In genomic region chr3:105775368-105775767, GRCh38 we compare ENCODE assay signal across 20 cellular contexts.
DNase-seq lines count a peak whose midpoint lies in the region; ATAC-seq and TF ChIP-seq lines count a peak whose summit lies in the region.
"Had no signal": no experiment of that assay in that cellular context is flagged by ENCODE, and none has a peak within 500 bp of the region (broad histone marks: within the 10 kb centered on the region; RNA-seq: fewer than 3 reads in every experiment).

No MANE protein-coding gene starts in this region.

- CTCF ChIA-PET in activated CD4-positive, alpha-beta T cell treated with anti-CD3 and anti-CD28 coated beads, Interleukin-2, amount 10 ng/mL, durations not matched to agents 7 days and 5 days (lab: Charles Lee), result interaction anchor here (1.0 kb wide), 1 partner anchor 20 kb away, joined by 3 read pairs; no protein-coding TSS in a partner anchor
- CTCF ChIA-PET in CD4-positive, alpha-beta memory T cell (lab: Charles Lee; ENCODE audit: partially characterized antibody), result no interaction called here
- CTCF ChIA-PET in activated CD8-positive, alpha-beta T cell treated with anti-CD3 and anti-CD28 coated beads for 36 hours (lab: Charles Lee), result interaction anchor here (1.0 to 1.6 kb wide), 3 partner anchors 12 to 16 kb away, joined by 3 to 4 read pairs (median 4); no protein-coding TSS in a partner anchor

- peaks cover 17% of the 10 kb centered on the region for H3K9me3 Mint-ChIP-seq in activated CD4-positive, alpha-beta T cell treated with anti-CD3 and anti-CD28 coated beads, Interleukin-2, amount 10 ng/mL, durations not matched to agents 7 days and 5 days
- peaks cover 0 to 2% (median 0%) of the 10 kb centered on the region in 8 donors for H3K9me3 Mint-ChIP-seq in CD4-positive, alpha-beta memory T cell
- H3K9me3 Mint-ChIP-seq in activated CD8-positive, alpha-beta T cell treated with anti-CD3 and anti-CD28 coated beads for 36 hours, result peaks cover 8% of the 10 kb centered on the region
- H3K9me3 Mint-ChIP-seq in immature natural killer cell, result peaks cover 0 to 2% (median 0%) of the 10 kb centered on the region in 6 donors
- H3K9me3 Mint-ChIP-seq: stimulated activated memory B cell treated with anti-CD40 and anti-IgM and Interleukin-4, amounts not matched to agents 10 μg/mL and 1 μg/mL and 100 μg/mL, for 72 hours had no signal

- peaks cover 8% of the 10 kb centered on the region for H4K20me1 ChIP-seq in hepatocyte (ENCODE audit: insufficient read depth, poor library complexity, severe bottlenecking)

- no peak for DNase-seq in activated CD4-positive, alpha-beta T cell treated with anti-CD3 and anti-CD28 coated beads, Interleukin-2, amount 10 ng/mL, durations not matched to agents 7 days and 5 days
- no peak for DNase-seq in activated CD4-positive, alpha-beta T cell treated with anti-CD3 and anti-CD28 coated beads, Interleukin-2, amount 50 U/mL, for 4 hours
- no peak for DNase-seq in CD4-positive, alpha-beta memory T cell
- DNase-seq in activated CD8-positive, alpha-beta T cell treated with anti-CD3 and anti-CD28 coated beads for 36 hours, result no peak
- no peak for DNase-seq in immature natural killer cell
- DNase-seq in SW 1271 (lab: John Stamatoyannopoulos, UW), result no peak
- DNase-seq in hepatocyte (ENCODE audit: low spot score), result no peak
- DNase-seq: body of pancreas; EL; head of caudate nucleus; Kasumi-1; NCI-H1694; NCI-H510A treated with DMSO at 0.1 percent for 48 hours; Peyer's patch; stimulated activated CD4-positive, alpha-beta T cell treated with anti-CD3 and anti-CD28 coated beads, Interleukin-4, amount 100 ng/mL, for 1 hour had no signal

- H3K27ac ChIP-seq in CD4-positive, alpha-beta memory T cell (ENCODE audit: low read depth, low read length), result no peak overlapping the region
- no peak overlapping the region for H3K27ac ChIP-seq in hepatocyte
- H3K27ac ChIP-seq: BLaER1 treated with 17β-estradiol and CSF1 and Interleukin-3, amounts not matched to agents 10 nM and 100 nM; body of pancreas; Peyer's patch; vagina had no signal

- POLR2A ChIA-PET in activated CD4-positive, alpha-beta T cell treated with anti-CD3 and anti-CD28 coated beads, Interleukin-2, amount 10 ng/mL, durations not matched to agents 7 days and 5 days (lab: Charles Lee), result no interaction called here
- POLR2A ChIA-PET in CD4-positive, alpha-beta memory T cell (lab: Charles Lee; ENCODE audit: partially characterized antibody), result no interaction called here
- POLR2A ChIA-PET in activated CD8-positive, alpha-beta T cell treated with anti-CD3 and anti-CD28 coated beads for 36 hours (lab: Charles Lee), result no interaction called here

- no peak overlapping the region for H2AFZ ChIP-seq in hepatocyte

- no peaks in the 10 kb centered on the region for H3K27me3 ChIP-seq in CD4-positive, alpha-beta memory T cell (ENCODE audit: insufficient read depth, low read length)
- H3K27me3 ChIP-seq in hepatocyte, result no peaks in the 10 kb centered on the region
- H3K27me3 ChIP-seq: BLaER1 treated with 17β-estradiol and CSF1 and Interleukin-3, amounts not matched to agents 10 nM and 100 nM; body of pancreas; Peyer's patch; vagina had no signal

- H3K27ac Mint-ChIP-seq in activated CD4-positive, alpha-beta T cell treated with anti-CD3 and anti-CD28 coated beads, Interleukin-2, amount 10 ng/mL, durations not matched to agents 7 days and 5 days, result peak overlapping the region; percentile 3
- peak overlapping the region; percentile 3 to 87 (median 72) for H3K27ac Mint-ChIP-seq in CD4-positive, alpha-beta memory T cell
- H3K27ac Mint-ChIP-seq in activated CD8-positive, alpha-beta T cell treated with anti-CD3 and anti-CD28 coated beads for 36 hours, result peak overlapping the region; percentile 82
- H3K27ac Mint-ChIP-seq in immature natural killer cell, result peak overlapping the region; percentile 32 to 88 (median 78)

- H3K4me3 ChIP-seq in CD4-positive, alpha-beta memory T cell (ENCODE audit: low read length in 2 of 2), result no peak overlapping the region
- H3K4me3 ChIP-seq in hepatocyte, result no peak overlapping the region
- H3K4me3 ChIP-seq: BLaER1 treated with 17β-estradiol and CSF1 and Interleukin-3, amounts not matched to agents 10 nM and 100 nM; body of pancreas; Peyer's patch; vagina had no signal

- H3K9me3 ChIP-seq in CD4-positive, alpha-beta memory T cell (ENCODE audit: control insufficient read depth in 1 of 2, low read length in 2 of 2), result no peaks in the 10 kb centered on the region
- H3K9me3 ChIP-seq in hepatocyte (ENCODE audit: low read depth), result no peaks in the 10 kb centered on the region
- H3K9me3 ChIP-seq: body of pancreas, Peyer's patch, vagina had no signal

- H3K9me2 ChIP-seq in hepatocyte (replicated peaks; ENCODE audit: insufficient read depth), result no peaks in the 10 kb centered on the region

- WGBS in hepatocyte (ENCODE audit: low lambda C conversion rate, missing lambda C conversion rate), result 62% methylated on average over 3 of the region's 3 CpGs

- peaks cover 76% of the 10 kb centered on the region for H3K36me3 Mint-ChIP-seq in activated CD4-positive, alpha-beta T cell treated with anti-CD3 and anti-CD28 coated beads, Interleukin-2, amount 10 ng/mL, durations not matched to agents 7 days and 5 days (ENCODE audit: low read depth)
- H3K36me3 Mint-ChIP-seq in CD4-positive, alpha-beta memory T cell, result peaks cover 28% of the 10 kb centered on the region in 2 donors
- H3K36me3 Mint-ChIP-seq in activated CD8-positive, alpha-beta T cell treated with anti-CD3 and anti-CD28 coated beads for 36 hours (ENCODE audit: low read depth), result peaks cover 70% of the 10 kb centered on the region
- H3K36me3 Mint-ChIP-seq in immature natural killer cell, result peaks cover 0 to 13% (median 0%) of the 10 kb centered on the region in 3 donors

- H3K4me1 ChIP-seq in CD4-positive, alpha-beta memory T cell (ENCODE audit: insufficient read depth, low read length), result peaks cover 65% of the 10 kb centered on the region
- no peaks in the 10 kb centered on the region for H3K4me1 ChIP-seq in hepatocyte (ENCODE audit: insufficient read depth)
- H3K4me1 ChIP-seq: body of pancreas, Peyer's patch, vagina had no signal

- no peak overlapping the region for H3K4me2 ChIP-seq in hepatocyte

- no peak overlapping the region for H3K4me3 Mint-ChIP-seq in activated CD4-positive, alpha-beta T cell treated with anti-CD3 and anti-CD28 coated beads, Interleukin-2, amount 10 ng/mL, durations not matched to agents 7 days and 5 days
- H3K4me3 Mint-ChIP-seq in CD4-positive, alpha-beta memory T cell, result peak overlapping the region in 3 of 8 donors; percentile 51 to 60 (median 60)
- no peak overlapping the region for H3K4me3 Mint-ChIP-seq in activated CD8-positive, alpha-beta T cell treated with anti-CD3 and anti-CD28 coated beads for 36 hours
- peak overlapping the region; percentile 18 to 37 (median 29) for H3K4me3 Mint-ChIP-seq in immature natural killer cell
- H3K4me3 Mint-ChIP-seq: stimulated activated memory B cell treated with anti-CD40 and anti-IgM and Interleukin-4, amounts not matched to agents 10 μg/mL and 1 μg/mL and 100 μg/mL, for 72 hours had no signal

- intact Hi-C loops in CD4-positive, alpha-beta memory T cell (cut with micrococcal nuclease), result no loop called here
- intact Hi-C loops in activated CD8-positive, alpha-beta T cell treated with anti-CD3 and anti-CD28 coated beads for 36 hours (cut with micrococcal nuclease), result no loop called here

- H3K27me3 Mint-ChIP-seq in activated CD4-positive, alpha-beta T cell treated with anti-CD3 and anti-CD28 coated beads, Interleukin-2, amount 10 ng/mL, durations not matched to agents 7 days and 5 days, result no peaks in the 10 kb centered on the region
- H3K27me3 Mint-ChIP-seq in CD4-positive, alpha-beta memory T cell, result no peaks in the 10 kb centered on the region
- H3K27me3 Mint-ChIP-seq in activated CD8-positive, alpha-beta T cell treated with anti-CD3 and anti-CD28 coated beads for 36 hours, result no peaks in the 10 kb centered on the region
- H3K27me3 Mint-ChIP-seq in immature natural killer cell (ENCODE audit: low read depth in 3 of 3), result peaks cover 0 to 2% (median 0%) of the 10 kb centered on the region in 3 donors
- H3K27me3 Mint-ChIP-seq: stimulated activated memory B cell treated with anti-CD40 and anti-IgM and Interleukin-4, amounts not matched to agents 10 μg/mL and 1 μg/mL and 100 μg/mL, for 72 hours had no signal

- no peak for ATAC-seq in activated CD8-positive, alpha-beta T cell treated with anti-CD3 and anti-CD28 coated beads for 36 hours
- ATAC-seq in GM19455 (IDR thresholded peaks at IDR 0.05; ENCODE audit: unreplicated experiment), result no peak
- ATAC-seq: body of pancreas; HCT116; stimulated activated memory B cell treated with anti-CD40 and anti-IgM and Interleukin-4, amounts not matched to agents 10 μg/mL and 1 μg/mL and 100 μg/mL, for 72 hours had no signal

- H3K79me2 ChIP-seq in hepatocyte, result peaks cover 59% of the 10 kb centered on the region

- peaks cover 66% of the 10 kb centered on the region for H3K4me1 Mint-ChIP-seq in activated CD4-positive, alpha-beta T cell treated with anti-CD3 and anti-CD28 coated beads, Interleukin-2, amount 10 ng/mL, durations not matched to agents 7 days and 5 days
- H3K4me1 Mint-ChIP-seq in CD4-positive, alpha-beta memory T cell, result peaks cover 53 to 78% (median 69%) of the 10 kb centered on the region in 4 donors
- peaks cover 82% of the 10 kb centered on the region for H3K4me1 Mint-ChIP-seq in activated CD8-positive, alpha-beta T cell treated with anti-CD3 and anti-CD28 coated beads for 36 hours (ENCODE audit: low read depth)
- H3K4me1 Mint-ChIP-seq in immature natural killer cell, result peaks cover 73 to 92% of the 10 kb centered on the region in 2 donors

- TF ChIP-seq CTCF in activated CD8-positive, alpha-beta T cell treated with anti-CD3 and anti-CD28 coated beads for 36 hours (IDR thresholded peaks at IDR 0.05), result no peak
- no peak for TF ChIP-seq CTCF in hepatocyte (IDR thresholded peaks at IDR 0.05; ENCODE audit: poor library complexity)

- no peaks in the 10 kb centered on the region for H3K36me3 ChIP-seq in CD4-positive, alpha-beta memory T cell (ENCODE audit: insufficient read depth, low read length)
- no peaks in the 10 kb centered on the region for H3K36me3 ChIP-seq in hepatocyte (replicated peaks; ENCODE audit: insufficient read depth, low read depth)
- H3K36me3 ChIP-seq: Peyer's patch, vagina had no signal

Comparison
In these comparisons a context has a peak if more than half of its experiments do, and no peak if none do; other contexts are left out.
1. H3K27ac Mint-ChIP-seq: peak in every context shown above with its lines; median percentile 82 in activated CD8-positive, alpha-beta T cell treated with anti-CD3 and anti-CD28 coated beads for 36 hours; 78 in immature natural killer cell; 72 in CD4-positive, alpha-beta memory T cell; 3 in activated CD4-positive, alpha-beta T cell treated with anti-CD3 and anti-CD28 coated beads, Interleukin-2, amount 10 ng/mL, durations not matched to agents 7 days and 5 days.
2. H3K4me3 Mint-ChIP-seq: peak in immature natural killer cell (5 of 5); none in activated CD4-positive, alpha-beta T cell treated with anti-CD3 and anti-CD28 coated beads, Interleukin-2, amount 10 ng/mL, durations not matched to agents 7 days and 5 days (single experiment) and activated CD8-positive, alpha-beta T cell treated with anti-CD3 and anti-CD28 coated beads for 36 hours (single experiment).